8 cellular contexts compared by ENCODE assay signal in the genomic region with DNA sequence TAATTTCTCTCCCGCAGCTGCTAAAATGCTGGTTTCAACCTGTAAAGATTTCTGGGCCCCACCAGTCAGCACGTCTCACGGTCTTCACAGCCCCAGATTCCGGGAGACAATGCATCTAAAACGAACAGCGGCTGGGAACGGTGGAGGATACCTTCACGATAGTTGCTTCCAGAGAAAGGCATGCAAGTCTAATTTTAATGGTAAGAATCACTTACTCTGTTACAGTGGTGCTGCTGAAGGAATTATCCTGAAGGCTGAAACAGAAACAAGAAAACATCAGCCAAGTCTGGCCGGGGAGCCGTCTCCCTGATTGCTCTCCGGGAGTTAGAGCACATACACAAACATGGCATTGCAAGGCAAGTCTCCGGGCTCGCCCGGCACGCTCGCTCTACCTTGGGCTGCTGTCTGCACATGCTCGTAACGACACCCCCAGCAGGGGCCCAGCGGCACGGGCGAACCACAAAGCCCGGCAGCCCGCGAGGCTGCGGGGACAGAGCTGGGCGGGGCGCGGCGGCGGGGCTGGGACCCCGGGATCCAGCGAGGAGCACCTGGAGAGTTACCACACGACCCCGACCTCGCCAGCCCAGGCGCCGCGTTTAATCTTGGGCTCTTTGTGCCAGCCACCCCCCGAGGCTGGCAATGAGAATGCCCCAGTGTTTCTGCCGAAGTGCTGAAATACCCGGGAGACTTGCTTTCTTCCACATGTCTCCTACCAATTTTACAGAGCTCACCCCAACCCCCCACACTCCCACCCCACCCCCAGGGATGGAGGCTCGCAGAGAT. TPM values are rescaled to one million over a fixed set of nuclear protein-coding genes. Genes with fewer than 3 reads are reported as not detected.
A peak's percentile ranks its signal among the peaks of the same experiment; 100 is the strongest.
DNase-seq lines count a peak whose midpoint lies in the region; ATAC-seq, FAIRE-seq and TF ChIP-seq lines count a peak whose summit lies in the region.

A gene (minus strand): TSS at position 366 of the 783 bp plus-strand sequence. CDS start 89 bp downstream, at position 277.

- no peak for TF ChIP-seq CTCF in fibroblast of villous mesenchyme (IDR thresholded peaks at IDR 0.05; ENCODE audit: insufficient read depth, low read depth, low read length)

- no peak within 1 kb of the TSS for H3K27ac ChIP-seq in naive thymus-derived CD4-positive, alpha-beta T cell (ENCODE audit: low read depth, low read length)

- TF ChIP-seq POLR2A in GM12892 (IDR thresholded peaks at IDR 0.05; ENCODE audit: low read depth, low read length), result no peak

- ATAC-seq in naive thymus-derived CD4-positive, alpha-beta T cell, result peak; percentile 24

- H3K4me1 Mint-ChIP-seq in naive thymus-derived CD4-positive, alpha-beta T cell, result peaks cover 0 to 13% (median 8%) of the 10 kb centered on the region in 7 donors

- POLR2A ChIA-PET in naive thymus-derived CD4-positive, alpha-beta T cell (lab: Charles Lee), result no interaction called here

- peaks cover 15 to 45% (median 28%) of the 10 kb centered on the region in 5 donors for H3K27me3 Mint-ChIP-seq in naive thymus-derived CD4-positive, alpha-beta T cell

- H3K4me3 ChIP-seq in fibroblast of villous mesenchyme (ENCODE audit: low read depth, low read length), result peak within 1 kb of the TSS; percentile 48
- no peak within 1 kb of the TSS for H3K4me3 ChIP-seq in naive thymus-derived CD4-positive, alpha-beta T cell (ENCODE audit: low read length)

- peak within 1 kb of the TSS; percentile 29 to 76 (median 67) for H3K4me3 Mint-ChIP-seq in naive thymus-derived CD4-positive, alpha-beta T cell

- no peaks in the 10 kb centered on the region for H3K9me3 ChIP-seq in naive thymus-derived CD4-positive, alpha-beta T cell (ENCODE audit: control insufficient read depth in 2 of 3, low read length in 3 of 3)

- FAIRE-seq in GM12892 (lab: Jason Lieb, UNC), result peak; percentile 33

- no peaks in the 10 kb centered on the region for H3K36me3 ChIP-seq in naive thymus-derived CD4-positive, alpha-beta T cell (ENCODE audit: control insufficient read depth in 2 of 3, insufficient read depth in 3 of 3, low read length in 3 of 3)

- intact Hi-C loops in naive thymus-derived CD4-positive, alpha-beta T cell (cut with micrococcal nuclease), result no loop called here

- no peaks in the 10 kb centered on the region for H3K36me3 Mint-ChIP-seq in naive thymus-derived CD4-positive, alpha-beta T cell

- no peaks in the 10 kb centered on the region for H3K4me1 ChIP-seq in naive thymus-derived CD4-positive, alpha-beta T cell (ENCODE audit: control insufficient read depth in 2 of 2, insufficient read depth in 2 of 2, low read length in 2 of 2)

- DNase-seq in A172 (ENCODE audit: low spot score) (peak; percentile 34), GM12892 (ENCODE audit: insufficient read length) (no peak), NCI-H1105 treated with DMSO at 0.1 percent for 48 hours (lab: John Stamatoyannopoulos, UW) (peak; percentile 70), fibroblast of villous mesenchyme (ENCODE audit: low read depth) (peak; percentile 34), HUDEP-2 (lab: John Stamatoyannopoulos, UW; ENCODE audit: unreplicated experiment in 76 of 76) (no peak), NCI-H2029 (lab: John Stamatoyannopoulos, UW) (no peak)
- peak; percentile 3 for DNase-seq in activated CD4-positive, alpha-beta T cell treated with anti-CD3 and anti-CD28 coated beads, Interleukin-2, amount 50 U/mL, for 1 hour
- DNase-seq in naive thymus-derived CD4-positive, alpha-beta T cell, result peak in 3 of 9 donors; percentile 1 to 24 (median 8)

- H3K27me3 ChIP-seq in naive thymus-derived CD4-positive, alpha-beta T cell (ENCODE audit: control insufficient read depth in 2 of 2, insufficient read depth in 2 of 2, low read length in 2 of 2), result no peaks in the 10 kb centered on the region

- H3K9me3 Mint-ChIP-seq in naive thymus-derived CD4-positive, alpha-beta T cell, result no peaks in the 10 kb centered on the region

- no peak within 1 kb of the TSS for H3K27ac Mint-ChIP-seq in naive thymus-derived CD4-positive, alpha-beta T cell

- CTCF ChIA-PET in naive thymus-derived CD4-positive, alpha-beta T cell (lab: Charles Lee), result no interaction called here

RNA-seq across cellular contexts. Expression of the gene that starts here (rescaled TPM):
- 0.22 TPM in 1 of 2 replicates, not detected in the other for total RNA-seq in A172 (2014; rRNA removed; shearing (Covaris generic))
- polyA plus RNA-seq in GM12892 (2012; ENCODE audit: missing spikeins), result not detected
- total RNA-seq in fibroblast of villous mesenchyme, result 0.43 and 2.3 TPM in 2 replicates
- total RNA-seq in naive thymus-derived CD4-positive, alpha-beta T cell, result not detected
- polyA plus RNA-seq in naive thymus-derived CD4-positive, alpha-beta T cell, result not detected

Comparison
In these comparisons a context has a peak if more than half of its experiments do, and no peak if none do; other contexts are left out.
1. Peak in DNase-seq in A172; RNA of the gene not detected or under 1 TPM.
2. Peak in ATAC-seq in naive thymus-derived CD4-positive, alpha-beta T cell; RNA of the gene not detected or under 1 TPM.
3. DNase-seq: peak in NCI-H1105 treated with DMSO at 0.1 percent for 48 hours (single experiment), activated CD4-positive, alpha-beta T cell treated with anti-CD3 and anti-CD28 coated beads, Interleukin-2, amount 50 U/mL, for 1 hour (single experiment) and fibroblast of villous mesenchyme (single experiment); none in GM12892 (single experiment), HUDEP-2 (0 of 76) and NCI-H2029 (single experiment).